In the genomic region with DNA sequence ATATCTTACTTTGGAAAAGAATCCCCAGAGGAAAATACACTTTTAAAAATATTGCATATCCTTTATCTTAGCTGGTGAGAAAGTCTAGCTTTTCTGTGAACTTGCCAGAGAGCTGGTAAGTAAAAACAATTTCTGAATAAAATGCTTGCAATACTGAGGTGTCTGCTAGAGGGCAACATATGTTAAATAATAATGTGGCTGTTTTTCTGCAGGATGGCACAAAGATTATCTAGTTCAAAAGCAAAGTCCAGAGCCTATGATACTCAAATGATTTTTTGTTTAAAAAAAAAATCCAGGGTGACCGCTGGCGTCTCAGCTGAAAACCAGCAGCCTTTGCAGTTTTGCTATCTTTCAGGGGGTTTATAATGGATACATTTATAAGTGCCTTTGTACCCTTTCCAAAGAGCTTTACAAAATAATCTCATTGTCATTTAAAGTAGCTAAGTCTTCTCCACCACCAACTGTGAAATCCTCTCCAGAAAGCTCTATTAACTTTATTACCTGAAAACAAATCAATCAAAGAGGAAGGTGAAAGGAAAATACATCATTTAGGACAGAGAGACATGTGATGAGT, we compare ENCODE assay signal across 8 cellular contexts.
A peak's percentile ranks its signal among the peaks of the same experiment; 100 is the strongest.
DNase-seq lines count a peak whose midpoint lies in the region; ATAC-seq and TF ChIP-seq lines count a peak whose summit lies in the region.

No MANE protein-coding gene starts in this region.

- peak; percentile 30 for TF ChIP-seq CTCF in activated CD8-positive, alpha-beta T cell treated with anti-CD3 and anti-CD28 coated beads for 36 hours (IDR thresholded peaks at IDR 0.05)
- peak; percentile 47 to 72 (median 63) for TF ChIP-seq CTCF in nephron (IDR thresholded peaks at IDR 0.05; ENCODE audit: unreplicated experiment in 3 of 3)

- H3K4me1 Mint-ChIP-seq in activated CD8-positive, alpha-beta T cell treated with anti-CD3 and anti-CD28 coated beads for 36 hours (ENCODE audit: low read depth), result no peaks in the 10 kb centered on the region
- no peaks in the 10 kb centered on the region for H3K4me1 Mint-ChIP-seq in activated CD8-positive, alpha-beta T cell treated with anti-CD3 and anti-CD28 coated beads, Interleukin-2, amount 10 ng/mL, durations not matched to agents 7 days and 5 days (ENCODE audit: low read depth)
- H3K4me1 Mint-ChIP-seq in nephron, result peaks cover 7% of the 10 kb centered on the region
- H3K4me1 Mint-ChIP-seq in activated T-helper 17 cell treated with anti-CD3 and anti-CD28 coated beads, Interleukin-2, amount 50 U/mL, for 72 hours, result no peaks in the 10 kb centered on the region

- no peak for ATAC-seq in activated CD8-positive, alpha-beta T cell treated with anti-CD3 and anti-CD28 coated beads for 36 hours
- no peak for ATAC-seq in activated CD8-positive, alpha-beta T cell treated with anti-CD3 and anti-CD28 coated beads, Interleukin-2, amount 10 ng/mL, durations not matched to agents 7 days and 5 days
- ATAC-seq in activated T-helper 17 cell treated with anti-CD3 and anti-CD28 coated beads, Interleukin-2, amount 50 U/mL, for 72 hours (replicated peaks), result no peak
- ATAC-seq in GM18519 (IDR thresholded peaks at IDR 0.05; ENCODE audit: low FRiP score, unreplicated experiment) (no peak), GM19452 (IDR thresholded peaks at IDR 0.05; ENCODE audit: unreplicated experiment) (no peak)

- POLR2A ChIA-PET in activated CD8-positive, alpha-beta T cell treated with anti-CD3 and anti-CD28 coated beads for 36 hours (lab: Charles Lee), result no interaction called here
- POLR2A ChIA-PET in activated CD8-positive, alpha-beta T cell treated with anti-CD3 and anti-CD28 coated beads, Interleukin-2, amount 10 ng/mL, durations not matched to agents 7 days and 5 days (lab: Charles Lee), result interaction anchor here (0.7 kb wide), 1 partner anchor 416 kb away, joined by 3 read pairs; no protein-coding TSS in a partner anchor

- CTCF ChIA-PET in activated CD8-positive, alpha-beta T cell treated with anti-CD3 and anti-CD28 coated beads for 36 hours (lab: Charles Lee), result interaction anchor here (0.6 to 2.1 kb wide), 16 partner anchors 9 to 421 kb away, joined by 3 to 8 read pairs (median 4); no protein-coding TSS in a partner anchor
- CTCF ChIA-PET in activated CD8-positive, alpha-beta T cell treated with anti-CD3 and anti-CD28 coated beads, Interleukin-2, amount 10 ng/mL, durations not matched to agents 7 days and 5 days (lab: Charles Lee), result interaction anchor here (0.6 to 3.3 kb wide), 24 partner anchors 9 to 626 kb away, joined by 3 to 37 read pairs (median 3); a partner anchor contains a TSS

- H3K27me3 Mint-ChIP-seq in activated CD8-positive, alpha-beta T cell treated with anti-CD3 and anti-CD28 coated beads for 36 hours, result no peaks in the 10 kb centered on the region
- peaks cover 19% of the 10 kb centered on the region for H3K27me3 Mint-ChIP-seq in activated CD8-positive, alpha-beta T cell treated with anti-CD3 and anti-CD28 coated beads, Interleukin-2, amount 10 ng/mL, durations not matched to agents 7 days and 5 days (ENCODE audit: low read depth)
- H3K27me3 Mint-ChIP-seq in nephron (ENCODE audit: low read depth), result peaks cover 16% of the 10 kb centered on the region
- peaks cover 19% of the 10 kb centered on the region for H3K27me3 Mint-ChIP-seq in activated T-helper 17 cell treated with anti-CD3 and anti-CD28 coated beads, Interleukin-2, amount 50 U/mL, for 72 hours

- no peaks in the 10 kb centered on the region for H3K36me3 Mint-ChIP-seq in activated CD8-positive, alpha-beta T cell treated with anti-CD3 and anti-CD28 coated beads for 36 hours (ENCODE audit: low read depth)
- no peaks in the 10 kb centered on the region for H3K36me3 Mint-ChIP-seq in activated CD8-positive, alpha-beta T cell treated with anti-CD3 and anti-CD28 coated beads, Interleukin-2, amount 10 ng/mL, durations not matched to agents 7 days and 5 days (ENCODE audit: low read depth)
- no peaks in the 10 kb centered on the region for H3K36me3 Mint-ChIP-seq in nephron (ENCODE audit: low read depth)
- no peaks in the 10 kb centered on the region for H3K36me3 Mint-ChIP-seq in activated T-helper 17 cell treated with anti-CD3 and anti-CD28 coated beads, Interleukin-2, amount 50 U/mL, for 72 hours (ENCODE audit: low read depth)

- intact Hi-C loops in activated CD8-positive, alpha-beta T cell treated with anti-CD3 and anti-CD28 coated beads for 36 hours (cut with micrococcal nuclease), result loop anchor here (5.0 kb wide), 1 partner anchor 416 kb away; a partner anchor contains a TSS

- DNase-seq in activated CD8-positive, alpha-beta T cell treated with anti-CD3 and anti-CD28 coated beads for 36 hours, result no peak
- DNase-seq in activated CD8-positive, alpha-beta T cell treated with anti-CD3 and anti-CD28 coated beads, Interleukin-2, amount 10 ng/mL, durations not matched to agents 7 days and 5 days, result no peak
- DNase-seq in NCI-H446 (lab: John Stamatoyannopoulos, UW) (peak; percentile 8 to 63), cerebellum (ENCODE audit: low spot score) (peak; percentile 56)

- H3K4me3 Mint-ChIP-seq in activated CD8-positive, alpha-beta T cell treated with anti-CD3 and anti-CD28 coated beads for 36 hours, result no peak overlapping the region
- H3K4me3 Mint-ChIP-seq in activated CD8-positive, alpha-beta T cell treated with anti-CD3 and anti-CD28 coated beads, Interleukin-2, amount 10 ng/mL, durations not matched to agents 7 days and 5 days, result no peak overlapping the region
- H3K4me3 Mint-ChIP-seq in nephron, result no peak overlapping the region
- H3K4me3 Mint-ChIP-seq in activated T-helper 17 cell treated with anti-CD3 and anti-CD28 coated beads, Interleukin-2, amount 50 U/mL, for 72 hours, result no peak overlapping the region

- H3K27ac Mint-ChIP-seq in activated CD8-positive, alpha-beta T cell treated with anti-CD3 and anti-CD28 coated beads for 36 hours, result no peak overlapping the region
- H3K27ac Mint-ChIP-seq in activated CD8-positive, alpha-beta T cell treated with anti-CD3 and anti-CD28 coated beads, Interleukin-2, amount 10 ng/mL, durations not matched to agents 7 days and 5 days, result no peak overlapping the region
- peak overlapping the region in 2 of 3 experiments; percentile 13 to 23 for H3K27ac Mint-ChIP-seq in nephron
- no peak overlapping the region for H3K27ac Mint-ChIP-seq in activated T-helper 17 cell treated with anti-CD3 and anti-CD28 coated beads, Interleukin-2, amount 50 U/mL, for 72 hours

- no peaks in the 10 kb centered on the region for H3K9me3 Mint-ChIP-seq in activated CD8-positive, alpha-beta T cell treated with anti-CD3 and anti-CD28 coated beads for 36 hours
- H3K9me3 Mint-ChIP-seq in activated CD8-positive, alpha-beta T cell treated with anti-CD3 and anti-CD28 coated beads, Interleukin-2, amount 10 ng/mL, durations not matched to agents 7 days and 5 days (ENCODE audit: insufficient read depth), result no peaks in the 10 kb centered on the region
- no peaks in the 10 kb centered on the region for H3K9me3 Mint-ChIP-seq in nephron
- no peaks in the 10 kb centered on the region for H3K9me3 Mint-ChIP-seq in activated T-helper 17 cell treated with anti-CD3 and anti-CD28 coated beads, Interleukin-2, amount 50 U/mL, for 72 hours

Comparison
In these comparisons a context has a peak if more than half of its experiments do, and no peak if none do; other contexts are left out.
1. DNase-seq: peak in NCI-H446 (2 of 2) and cerebellum (single experiment); none in activated CD8-positive, alpha-beta T cell treated with anti-CD3 and anti-CD28 coated beads for 36 hours (single experiment) and activated CD8-positive, alpha-beta T cell treated with anti-CD3 and anti-CD28 coated beads, Interleukin-2, amount 10 ng/mL, durations not matched to agents 7 days and 5 days (single experiment).
2. H3K27ac Mint-ChIP-seq: peak in nephron (2 of 3); none in activated CD8-positive, alpha-beta T cell treated with anti-CD3 and anti-CD28 coated beads for 36 hours (single experiment), activated CD8-positive, alpha-beta T cell treated with anti-CD3 and anti-CD28 coated beads, Interleukin-2, amount 10 ng/mL, durations not matched to agents 7 days and 5 days (single experiment) and activated T-helper 17 cell treated with anti-CD3 and anti-CD28 coated beads, Interleukin-2, amount 50 U/mL, for 72 hours (single experiment).